8 cellular contexts compared by ENCODE assay signal in genomic region chr19:52897149-52897935, GRCh38. TPM values are rescaled to one million over a fixed set of nuclear protein-coding genes. Genes with fewer than 3 reads are reported as not detected.
DNase-seq lines count a peak whose midpoint lies in the region; ATAC-seq and TF ChIP-seq lines count a peak whose summit lies in the region.

Gene ZNF320, minus strand, starts transcription at chr19:52897635. Its CDS starts 7,380 bp downstream, at chr19:52890255.

- peak within 1 kb of the TSS; percentile 78 for H2AFZ ChIP-seq in KMS-11 (ENCODE audit: low read depth)

- H3K36me3 ChIP-seq in KMS-11 (ENCODE audit: insufficient read depth) (no peaks in the 10 kb centered on the region), upper lobe of left lung (peaks cover 3 to 8% (median 5%) of the 10 kb centered on the region in 4 donors)

- peak in 3 of 4 donors; percentile 65 to 77 (median 73) for TF ChIP-seq POLR2A in upper lobe of left lung (IDR thresholded peaks at IDR 0.05)

- WGBS in upper lobe of left lung, 2 donors: 2% methylated on average over 49 to 55 of the region's 56 CpGs

- ATAC-seq in GM21717 (IDR thresholded peaks at IDR 0.05; ENCODE audit: unreplicated experiment) (peak; percentile 96), upper lobe of left lung (ENCODE audit: low FRiP score in 2 of 2) (peak; percentile 100)
- ATAC-seq in activated naive CD8-positive, alpha-beta T cell treated with anti-CD3 and anti-CD28 coated beads, Interleukin-2, amount 10 ng/mL, durations not matched to agents 7 days and 5 days (ENCODE audit: low read depth): peak; percentile 100

- peak within 1 kb of the TSS; percentile 64; the same call in 1 of the 2 replicates for H3K9ac ChIP-seq in KMS-11

- peak within 1 kb of the TSS; percentile 76 for H3K4me2 ChIP-seq in KMS-11

- H3K27me3 ChIP-seq in KMS-11 (ENCODE audit: insufficient read depth, low read depth) (no peaks in the 10 kb centered on the region), upper lobe of left lung (no peaks in the 10 kb centered on the region)

- H3K9me3 Mint-ChIP-seq in activated naive CD8-positive, alpha-beta T cell treated with anti-CD3 and anti-CD28 coated beads, Interleukin-2, amount 10 ng/mL, durations not matched to agents 7 days and 5 days: peaks cover 5% of the 10 kb centered on the region

- H3K27ac ChIP-seq in KMS-11 (peak within 1 kb of the TSS; percentile 47; the same call in 1 of the 2 replicates), upper lobe of left lung (peak within 1 kb of the TSS; percentile 82 to 89 (median 84))

- peak within 1 kb of the TSS; percentile 94 for H3K27ac Mint-ChIP-seq in activated naive CD8-positive, alpha-beta T cell treated with anti-CD3 and anti-CD28 coated beads, Interleukin-2, amount 10 ng/mL, durations not matched to agents 7 days and 5 days

- H3K4me1 ChIP-seq in KMS-11 (ENCODE audit: low read depth, poor library complexity, severe bottlenecking) (no peaks in the 10 kb centered on the region), upper lobe of left lung (peaks cover 12 to 17% (median 15%) of the 10 kb centered on the region in 4 donors)

- TF ChIP-seq EP300 in upper lobe of left lung (IDR thresholded peaks at IDR 0.05): no peak

- H3K4me3 ChIP-seq in KMS-11 (IDR thresholded peaks at IDR 0.05; ENCODE audit: insufficient read depth, low read depth, low read length): no peak within 1 kb of the TSS
- peak within 1 kb of the TSS; percentile 43 to 77 (median 56) for H3K4me3 ChIP-seq in upper lobe of left lung

- POLR2A ChIA-PET in activated naive CD8-positive, alpha-beta T cell treated with anti-CD3 and anti-CD28 coated beads, Interleukin-2, amount 10 ng/mL, durations not matched to agents 7 days and 5 days (lab: Charles Lee): interaction anchor here (0.6 to 1.2 kb wide), 3 partner anchors 71 to 624 kb away, joined by 3 read pairs; no protein-coding TSS in a partner anchor

- DNase-seq in DMS53 (lab: John Stamatoyannopoulos, UW) (peak; percentile 98), SKM-1 treated with dmso at 0.1 percent for 144 hours (lab: John Stamatoyannopoulos, UW; ENCODE audit: unreplicated experiment) (peak; percentile 78), cardiac septum (ENCODE audit: low spot score) (peak; percentile 97), posterior cingulate gyrus (peak; percentile 91 to 99 (median 97)), upper lobe of left lung (peak; percentile 97 to 99)
- DNase-seq in activated naive CD8-positive, alpha-beta T cell treated with anti-CD3 and anti-CD28 coated beads, Interleukin-2, amount 10 ng/mL, durations not matched to agents 7 days and 5 days: peak; percentile 94

- no peaks in the 10 kb centered on the region for H4K20me1 ChIP-seq in KMS-11 (ENCODE audit: insufficient read depth)

- H3K36me3 Mint-ChIP-seq in activated naive CD8-positive, alpha-beta T cell treated with anti-CD3 and anti-CD28 coated beads, Interleukin-2, amount 10 ng/mL, durations not matched to agents 7 days and 5 days: peaks cover 35% of the 10 kb centered on the region

- H3K27me3 Mint-ChIP-seq in activated naive CD8-positive, alpha-beta T cell treated with anti-CD3 and anti-CD28 coated beads, Interleukin-2, amount 10 ng/mL, durations not matched to agents 7 days and 5 days: no peaks in the 10 kb centered on the region

- no peaks in the 10 kb centered on the region for H3K79me2 ChIP-seq in KMS-11 (ENCODE audit: insufficient read depth, low read depth)

- no peak for TF ChIP-seq CTCF in KMS-11 (conservative IDR thresholded peaks at IDR 0.05; ENCODE audit: low read depth, low read length)
- TF ChIP-seq CTCF in upper lobe of left lung (IDR thresholded peaks at IDR 0.05): no peak

- intact Hi-C loops in cardiac septum (cut with DNase I): loop anchor here (2.0 kb wide), 1 partner anchor 65 kb away; the partner anchor contains the start of gene ZNF816
- intact Hi-C loops in posterior cingulate gyrus (cut with DNase I): no loop called here

- peaks cover 11% of the 10 kb centered on the region for H3K4me1 Mint-ChIP-seq in activated naive CD8-positive, alpha-beta T cell treated with anti-CD3 and anti-CD28 coated beads, Interleukin-2, amount 10 ng/mL, durations not matched to agents 7 days and 5 days

- H3K4me3 Mint-ChIP-seq in activated naive CD8-positive, alpha-beta T cell treated with anti-CD3 and anti-CD28 coated beads, Interleukin-2, amount 10 ng/mL, durations not matched to agents 7 days and 5 days: peak within 1 kb of the TSS; percentile 90

- no peaks in the 10 kb centered on the region for H3K9me3 ChIP-seq in upper lobe of left lung

RNA-seq across cellular contexts. Expression of gene ZNF320, which starts in this region (rescaled TPM):
- 10 to 100 TPM; 13.0 to 13.3 TPM for total RNA-seq in activated naive CD8-positive, alpha-beta T cell treated with anti-CD3 and anti-CD28 coated beads, Interleukin-2, amount 10 ng/mL, durations not matched to agents 7 days and 5 days
- total RNA-seq in cardiac septum (9.2 TPM), upper lobe of left lung (10 to 100 TPM in 3 of 6 donors, 1 to 10 TPM in 3; 3.6 to 41.9 (median 10.1) TPM)
